In the genomic region with DNA sequence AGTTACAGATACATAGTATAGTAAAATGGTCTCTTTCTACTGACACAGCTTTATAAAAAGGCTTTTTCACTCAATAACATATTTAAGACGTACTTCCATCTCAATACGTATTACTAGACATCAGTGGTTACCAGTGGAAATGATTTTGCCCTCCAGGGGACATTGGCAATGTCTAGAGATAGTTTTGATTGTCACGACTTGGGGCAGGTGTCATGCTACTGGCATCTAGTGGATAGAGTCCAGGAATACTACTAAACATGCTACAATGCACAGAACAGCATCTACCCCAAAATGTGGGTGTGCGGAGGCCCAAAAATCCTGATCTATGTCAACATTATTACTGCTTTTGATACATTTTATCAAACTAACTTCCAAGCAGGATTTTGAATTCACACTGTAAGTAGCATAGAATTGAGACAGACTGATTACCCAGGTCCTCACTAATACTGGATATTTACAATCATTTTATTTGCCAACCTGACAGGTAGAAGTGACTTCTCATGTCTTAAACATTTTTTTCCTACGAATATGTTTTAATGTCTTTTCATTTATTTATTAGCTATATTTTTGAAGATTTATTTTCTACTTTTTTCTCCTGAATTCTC, we compare ENCODE assay signal across 8 cellular contexts. TPM values are rescaled to one million over a fixed set of nuclear protein-coding genes. Genes with fewer than 3 reads are reported as not detected.
DNase-seq lines count a peak whose midpoint lies in the region; ATAC-seq and TF ChIP-seq lines count a peak whose summit lies in the region.

No MANE protein-coding gene starts in this region.

- WGBS in endodermal cell (ENCODE audit: insufficient coverage in 1 of 2, insufficient read length in 1 of 2), 2 experiments: 81 to 100% methylated on average over 1 to 4 of the region's 5 CpGs

- no peak overlapping the region for H3K9ac ChIP-seq in endodermal cell (ENCODE audit: extremely low read depth, low read length, poor library complexity, severe bottlenecking)

- no peak overlapping the region for H3K27ac Mint-ChIP-seq in endodermal cell

- no peaks in the 10 kb centered on the region for H3K36me3 Mint-ChIP-seq in endodermal cell (ENCODE audit: low read depth)

- no peaks in the 10 kb centered on the region for H3K9me3 Mint-ChIP-seq in endodermal cell

- no peaks in the 10 kb centered on the region for H3K36me3 ChIP-seq in cardiac muscle cell
- H3K36me3 ChIP-seq in endodermal cell (ENCODE audit: control insufficient read depth, insufficient read depth, low read length): no peaks in the 10 kb centered on the region
- peaks cover 0 to 7% (median 0%) of the 10 kb centered on the region in 3 donors for H3K36me3 ChIP-seq in tibial artery

- no peaks in the 10 kb centered on the region for H3K4me1 ChIP-seq in cardiac muscle cell (ENCODE audit: low read depth)
- no peaks in the 10 kb centered on the region for H3K4me1 ChIP-seq in endodermal cell (ENCODE audit: control insufficient read depth, insufficient read depth, low read length)
- H3K4me1 ChIP-seq in tibial artery: peaks cover 0 to 17% (median 0%) of the 10 kb centered on the region in 4 donors

- no peak overlapping the region for H3K27ac ChIP-seq in cardiac muscle cell
- H3K27ac ChIP-seq in endodermal cell (ENCODE audit: low read depth, low read length): no peak overlapping the region
- peak overlapping the region in 1 of 2 donors; percentile 24 for H3K27ac ChIP-seq in tibial artery

- H3K9me3 ChIP-seq in cardiac muscle cell (ENCODE audit: low read depth) (no peaks in the 10 kb centered on the region), endodermal cell (ENCODE audit: control insufficient read depth, low read length) (no peaks in the 10 kb centered on the region), tibial artery (no peaks in the 10 kb centered on the region)

- TF ChIP-seq CTCF in cardiac muscle cell (IDR thresholded peaks at IDR 0.05; ENCODE audit: low read depth, low read length) (peak; percentile 34), endodermal cell (conservative IDR thresholded peaks at IDR 0.05) (peak; percentile 54), tibial artery (IDR thresholded peaks at IDR 0.05) (peak; percentile 52 to 64)

- H3K4me3 ChIP-seq in cardiac muscle cell (no peak overlapping the region), endodermal cell (ENCODE audit: low read length) (no peak overlapping the region), tibial artery (no peak overlapping the region)

- no peaks in the 10 kb centered on the region for H3K27me3 Mint-ChIP-seq in endodermal cell (ENCODE audit: insufficient read depth)

- ATAC-seq in Right ventricle myocardium inferior: no peak

- H3K27me3 ChIP-seq in cardiac muscle cell (no peaks in the 10 kb centered on the region), endodermal cell (ENCODE audit: control insufficient read depth, insufficient read depth, low read length, poor library complexity, severe bottlenecking) (no peaks in the 10 kb centered on the region), tibial artery (no peaks in the 10 kb centered on the region)

- no peaks in the 10 kb centered on the region for H3K4me1 Mint-ChIP-seq in endodermal cell

- DNase-seq in cardiac muscle cell (ENCODE audit: low read depth in 1 of 2, low spot score in 1 of 2): peak; percentile 30 to 52
- no peak for DNase-seq in Right ventricle myocardium inferior (ENCODE audit: missing footprints)
- peak; percentile 3 for DNase-seq in NCI-H510A treated with DMSO at 0.1 percent for 48 hours (lab: John Stamatoyannopoulos, UW)
- DNase-seq in endodermal cell: peak; percentile 41
- DNase-seq in tibial artery: no peak
- no peak for DNase-seq in epidermal melanocyte (ENCODE audit: insufficient read length, low spot score)
- no peak for DNase-seq in head of caudate nucleus
- no peak for DNase-seq in NCI-H2196 treated with DMSO at 0.1 percent for 48 hours (lab: John Stamatoyannopoulos, UW; ENCODE audit: unreplicated experiment)

- intact Hi-C loops in Right ventricle myocardium inferior (cut with DNase I): loop anchor here (10.0 kb wide), 1 partner anchor 221 kb away; no protein-coding TSS in a partner anchor
- intact Hi-C loops in tibial artery (cut with DNase I; ENCODE audit: low total_unique reads): loop anchor here (5.0 kb wide), 1 partner anchor 214 kb away; no protein-coding TSS in a partner anchor
- intact Hi-C loops in head of caudate nucleus (cut with DNase I): no loop called here

- no peak overlapping the region for H3K4me3 Mint-ChIP-seq in endodermal cell

RNA-seq across cellular contexts. Expression of a gene that starts 53.8 kb away (rescaled TPM):
- total RNA-seq in cardiac muscle cell (0.11 and 0.66 TPM in 2 replicates), Right ventricle myocardium inferior (3.1 TPM), endodermal cell (under 1 TPM; 0.20 to 0.29 TPM)
- 0.04 and 0.82 TPM in 2 replicates for polyA plus RNA-seq in cardiac muscle cell
- 1.2 TPM for polyA plus RNA-seq in endodermal cell (2013, experiment 1 of 2)
- 1.4 TPM for polyA plus RNA-seq in endodermal cell (2013, experiment 2 of 2)

Comparison
In these comparisons a context has a peak if more than half of its experiments do, and no peak if none do; other contexts are left out.
1. DNase-seq: peak in cardiac muscle cell (2 of 2), NCI-H510A treated with DMSO at 0.1 percent for 48 hours (single experiment) and endodermal cell (single experiment); none in Right ventricle myocardium inferior (single experiment), tibial artery (0 of 2), epidermal melanocyte (single experiment), head of caudate nucleus (0 of 42) and NCI-H2196 treated with DMSO at 0.1 percent for 48 hours (single experiment).
2. Peak in every context shown above with its lines, with median percentiles within 50 percentile points of each other: CTCF ChIP-seq.